Comparison of ENCODE assay signal across 8 cellular contexts in genomic region chr7:23357190-23358093, GRCh38. TPM values are rescaled to one million over a fixed set of nuclear protein-coding genes. Genes with fewer than 3 reads are reported as not detected.
A peak's percentile ranks its signal among the peaks of the same experiment; 100 is the strongest.
DNase-seq lines count a peak whose midpoint lies in the region; ATAC-seq and TF ChIP-seq lines count a peak whose summit lies in the region.

No MANE protein-coding gene starts in this region.

- no peaks in the 10 kb centered on the region for H3F3A ChIP-seq in Loucy (ENCODE audit: low read depth)

- no peaks in the 10 kb centered on the region for H4K20me1 ChIP-seq in Loucy (ENCODE audit: insufficient read depth, low read length, poor library complexity, severe bottlenecking)

- H3K79me2 ChIP-seq in Loucy (ENCODE audit: insufficient read depth, low read length), result no peaks in the 10 kb centered on the region

- H3K4me3 ChIP-seq in GM12875 (ENCODE audit: low read depth, low read length) (no peak overlapping the region), Loucy (ENCODE audit: low read length, poor library complexity, severe bottlenecking) (no peak overlapping the region), uterus (no peak overlapping the region)

- TF ChIP-seq CTCF in C4-2B (conservative IDR thresholded peaks at IDR 0.05) (peak; percentile 75), GM12875 (IDR thresholded peaks at IDR 0.05; ENCODE audit: borderline replicate concordance, insufficient read depth, low read depth, low read length) (peak; percentile 3; the same call in 1 of the 2 replicates), Loucy (conservative IDR thresholded peaks at IDR 0.05; ENCODE audit: low read length) (peak; percentile 59), uterus (IDR thresholded peaks at IDR 0.05) (no peak)

- H3K36me3 Mint-ChIP-seq in naive B cell, result peaks cover 0 to 4% of the 10 kb centered on the region in 2 donors

- no peak overlapping the region for H3K4me3 Mint-ChIP-seq in naive B cell

- ATAC-seq in naive B cell (ENCODE audit: low read depth in 2 of 2), result peak; percentile 80 to 84
- ATAC-seq in HG02840 (IDR thresholded peaks at IDR 0.05; ENCODE audit: low FRiP score, unreplicated experiment), result no peak

- H3K4me1 ChIP-seq in Loucy (ENCODE audit: insufficient read depth, low read length, poor library complexity, severe bottlenecking) (peaks cover 5% of the 10 kb centered on the region), uterus (no peaks in the 10 kb centered on the region)

- DNase-seq in astrocyte of the hippocampus (ENCODE audit: low read depth, low spot score), result peak; percentile 73
- peak; percentile 36 for DNase-seq in naive B cell
- no peak for DNase-seq in midbrain (lab: John Stamatoyannopoulos, UW)
- DNase-seq in uterus, result no peak

- H3K9me3 Mint-ChIP-seq in naive B cell, result no peaks in the 10 kb centered on the region

- H3K27ac Mint-ChIP-seq in naive B cell, result no peak overlapping the region

- H3K27ac ChIP-seq in C4-2B, result no peak overlapping the region
- no peak overlapping the region for H3K27ac ChIP-seq in uterus

- peak overlapping the region; percentile 9 for H3K4me2 ChIP-seq in Loucy (ENCODE audit: low read depth, low read length, poor library complexity, severe bottlenecking)

- intact Hi-C loops in uterus (cut with DNase I; ENCODE audit: low total_unique reads), result no loop called here

- peaks cover 0 to 5% (median 0%) of the 10 kb centered on the region in 3 donors for H3K4me1 Mint-ChIP-seq in naive B cell

- H3K9me3 ChIP-seq in Loucy (ENCODE audit: insufficient read depth, low read depth, low read length) (no peaks in the 10 kb centered on the region), uterus (no peaks in the 10 kb centered on the region)

- 0 out of 2 replicates have a peak overlapping the region, but pooled peaks have one; percentile 31 for H2AFZ ChIP-seq in Loucy (ENCODE audit: low read length)

- no peaks in the 10 kb centered on the region for H3K9me2 ChIP-seq in Loucy (replicated peaks; ENCODE audit: low read depth, low read length)

- H3K9ac ChIP-seq in Loucy (ENCODE audit: low read depth, low read length, poor library complexity, severe bottlenecking), result no peak overlapping the region

- no peaks in the 10 kb centered on the region for H3K27me3 Mint-ChIP-seq in naive B cell

- no peak for TF ChIP-seq POLR2A in uterus (IDR thresholded peaks at IDR 0.05)

- no peaks in the 10 kb centered on the region for H3K36me3 ChIP-seq in Loucy (ENCODE audit: insufficient read depth, low read length)
- H3K36me3 ChIP-seq in uterus, result no peaks in the 10 kb centered on the region

- no peaks in the 10 kb centered on the region for H3K27me3 ChIP-seq in Loucy (ENCODE audit: insufficient read depth, low read length, poor library complexity, severe bottlenecking)
- H3K27me3 ChIP-seq in uterus, result no peaks in the 10 kb centered on the region

RNA-seq across cellular contexts. Expression of gene MALSU1, which starts 58.3 kb away (rescaled TPM):
- 10 to 100 TPM; 46.2 to 78.3 (median 55.1) TPM for polyA plus RNA-seq in naive B cell (ENCODE audit: low read depth in 6 of 6)
- total RNA-seq in uterus, result 100 to 1,000 TPM in 1 of 4 donors, 10 to 100 TPM in 3; 33.7 to 117 (median 46.3) TPM

Comparison
In these comparisons a context has a peak if more than half of its experiments do, and no peak if none do; other contexts are left out.
1. CTCF ChIP-seq: peak in C4-2B (single experiment), GM12875 (single experiment) and Loucy (single experiment); none in uterus (0 of 4).
2. DNase-seq: peak in astrocyte of the hippocampus (single experiment) and naive B cell (single experiment); none in midbrain (single experiment) and uterus (0 of 2).